In the genomic region with DNA sequence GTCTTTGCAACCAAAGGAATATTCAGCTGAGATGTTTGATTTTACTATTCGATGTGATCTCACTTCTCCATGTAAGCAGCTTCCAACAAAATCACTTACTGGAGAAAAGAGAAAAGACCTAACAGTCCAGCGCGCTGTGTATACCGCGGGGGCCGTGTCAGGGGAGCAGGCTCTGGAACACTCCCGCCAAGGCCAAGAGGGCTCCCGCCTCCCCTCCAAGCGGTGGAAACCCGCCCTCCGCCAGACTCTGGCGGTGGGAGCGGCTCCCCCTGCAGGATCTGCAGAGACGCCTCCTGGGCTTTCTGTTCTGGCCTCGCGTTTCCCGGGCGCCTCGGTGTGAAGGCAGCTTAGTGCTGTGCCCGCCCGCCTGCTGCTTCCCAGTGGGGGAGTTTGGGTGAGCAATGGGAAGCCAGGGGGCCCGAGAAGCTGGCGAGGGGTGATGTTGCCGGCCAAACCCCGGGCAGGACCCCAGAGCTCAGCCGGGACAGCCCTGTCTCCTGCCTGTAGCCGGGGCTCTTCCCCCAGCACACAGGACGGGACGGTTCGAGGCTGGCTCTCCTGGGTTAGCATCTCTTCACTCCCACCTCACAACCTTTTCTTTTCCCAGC, we compare ENCODE assay signal across 1 cellular context.
TF ChIP-seq lines count a peak whose summit lies in the region.

No MANE protein-coding gene starts in this region.

TF ChIP-seq in HepG2, 621 proteins besides CTCF, POLR2A, EP300 and RAD21 (continued from another document and continues in another):
- TF ChIP-seq, protein P1, sequence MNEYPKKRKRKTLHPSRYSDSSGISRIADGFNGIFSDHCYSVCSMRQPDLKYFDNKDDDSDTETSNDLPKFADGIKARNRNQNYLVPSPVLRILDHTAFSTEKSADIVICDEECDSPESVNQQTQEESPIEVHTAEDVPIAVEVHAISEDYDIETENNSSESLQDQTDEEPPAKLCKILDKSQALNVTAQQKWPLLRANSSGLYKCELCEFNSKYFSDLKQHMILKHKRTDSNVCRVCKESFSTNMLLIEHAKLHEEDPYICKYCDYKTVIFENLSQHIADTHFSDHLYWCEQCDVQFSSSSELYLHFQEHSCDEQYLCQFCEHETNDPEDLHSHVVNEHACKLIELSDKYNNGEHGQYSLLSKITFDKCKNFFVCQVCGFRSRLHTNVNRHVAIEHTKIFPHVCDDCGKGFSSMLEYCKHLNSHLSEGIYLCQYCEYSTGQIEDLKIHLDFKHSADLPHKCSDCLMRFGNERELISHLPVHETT (CRISPR knock-in tag; conservative IDR thresholded peaks at IDR 0.05): no peak
- no peak for TF ChIP-seq ZNF75D (CRISPR knock-in tag; IDR thresholded peaks at IDR 0.05; ENCODE audit: borderline replicate concordance)
- TF ChIP-seq MEIS2 (CRISPR knock-in tag; IDR thresholded peaks at IDR 0.05): no peak
- TF ChIP-seq, protein P2, sequence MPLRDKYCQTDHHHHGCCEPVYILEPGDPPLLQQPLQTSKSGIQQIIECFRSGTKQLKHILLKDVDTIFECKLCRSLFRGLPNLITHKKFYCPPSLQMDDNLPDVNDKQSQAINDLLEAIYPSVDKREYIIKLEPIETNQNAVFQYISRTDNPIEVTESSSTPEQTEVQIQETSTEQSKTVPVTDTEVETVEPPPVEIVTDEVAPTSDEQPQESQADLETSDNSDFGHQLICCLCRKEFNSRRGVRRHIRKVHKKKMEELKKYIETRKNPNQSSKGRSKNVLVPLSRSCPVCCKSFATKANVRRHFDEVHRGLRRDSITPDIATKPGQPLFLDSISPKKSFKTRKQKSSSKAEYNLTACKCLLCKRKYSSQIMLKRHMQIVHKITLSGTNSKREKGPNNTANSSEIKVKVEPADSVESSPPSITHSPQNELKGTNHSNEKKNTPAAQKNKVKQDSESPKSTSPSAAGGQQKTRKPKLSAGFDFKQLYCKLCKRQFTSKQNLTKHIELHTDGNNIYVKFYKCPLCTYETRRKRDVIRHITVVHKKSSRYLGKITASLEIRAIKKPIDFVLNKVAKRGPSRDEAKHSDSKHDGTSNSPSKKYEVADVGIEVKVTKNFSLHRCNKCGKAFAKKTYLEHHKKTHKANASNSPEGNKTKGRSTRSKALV (CRISPR knock-in tag; IDR thresholded peaks at IDR 0.05): 0 out of 2 replicates have a peak, but pooled peaks have one; percentile 46
- peak; percentile 44 for TF ChIP-seq YY1 (IDR thresholded peaks at IDR 0.05; ENCODE audit: insufficient read depth, insufficient replicate concordance, low read depth, low read length)
- TF ChIP-seq RORA (CRISPR knock-in tag; IDR thresholded peaks at IDR 0.05): no peak
- TF ChIP-seq SOX6 (IDR thresholded peaks at IDR 0.05): no peak
- peak; percentile 51; the same call in 1 of the 2 replicates for TF ChIP-seq SOX6 (CRISPR knock-in tag; IDR thresholded peaks at IDR 0.05)
- TF ChIP-seq GPN1 (CRISPR knock-in tag; IDR thresholded peaks at IDR 0.05; ENCODE audit: borderline replicate concordance): no peak
- no peak for TF ChIP-seq SALL2 (CRISPR knock-in tag; IDR thresholded peaks at IDR 0.05)
- TF ChIP-seq ZNF724P (CRISPR knock-in tag; IDR thresholded peaks at IDR 0.05; ENCODE audit: borderline replicate concordance): no peak
- TF ChIP-seq DNMT3B (CRISPR knock-in tag; conservative IDR thresholded peaks at IDR 0.05): no peak
- TF ChIP-seq, protein P3, sequence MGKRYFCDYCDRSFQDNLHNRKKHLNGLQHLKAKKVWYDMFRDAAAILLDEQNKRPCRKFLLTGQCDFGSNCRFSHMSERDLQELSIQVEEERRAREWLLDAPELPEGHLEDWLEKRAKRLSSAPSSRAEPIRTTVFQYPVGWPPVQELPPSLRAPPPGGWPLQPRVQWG (CRISPR knock-in tag; IDR thresholded peaks at IDR 0.05; ENCODE audit: borderline replicate concordance, low read depth): no peak
- TF ChIP-seq ZNF256 (CRISPR knock-in tag; conservative IDR thresholded peaks at IDR 0.05): no peak
- TF ChIP-seq THAP11 (CRISPR knock-in tag; IDR thresholded peaks at IDR 0.05): peak; percentile 47; the same call in 1 of the 2 replicates
- no peak for TF ChIP-seq KLF15 (CRISPR knock-in tag; IDR thresholded peaks at IDR 0.05; ENCODE audit: borderline replicate concordance)
- no peak for TF ChIP-seq SPEN (CRISPR knock-in tag; IDR thresholded peaks at IDR 0.05; ENCODE audit: low read depth)
- no peak for TF ChIP-seq ZNF841 (CRISPR knock-in tag; IDR thresholded peaks at IDR 0.05; ENCODE audit: borderline replicate concordance)
- TF ChIP-seq NKX3-1 (CRISPR knock-in tag; IDR thresholded peaks at IDR 0.05): no peak
- TF ChIP-seq, protein P4, sequence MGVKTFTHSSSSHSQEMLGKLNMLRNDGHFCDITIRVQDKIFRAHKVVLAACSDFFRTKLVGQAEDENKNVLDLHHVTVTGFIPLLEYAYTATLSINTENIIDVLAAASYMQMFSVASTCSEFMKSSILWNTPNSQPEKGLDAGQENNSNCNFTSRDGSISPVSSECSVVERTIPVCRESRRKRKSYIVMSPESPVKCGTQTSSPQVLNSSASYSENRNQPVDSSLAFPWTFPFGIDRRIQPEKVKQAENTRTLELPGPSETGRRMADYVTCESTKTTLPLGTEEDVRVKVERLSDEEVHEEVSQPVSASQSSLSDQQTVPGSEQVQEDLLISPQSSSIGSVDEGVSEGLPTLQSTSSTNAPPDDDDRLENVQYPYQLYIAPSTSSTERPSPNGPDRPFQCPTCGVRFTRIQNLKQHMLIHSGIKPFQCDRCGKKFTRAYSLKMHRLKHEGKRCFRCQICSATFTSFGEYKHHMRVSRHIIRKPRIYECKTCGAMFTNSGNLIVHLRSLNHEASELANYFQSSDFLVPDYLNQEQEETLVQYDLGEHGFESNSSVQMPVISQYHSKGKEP (CRISPR knock-in tag; IDR thresholded peaks at IDR 0.05): no peak
- TF ChIP-seq, protein P5, sequence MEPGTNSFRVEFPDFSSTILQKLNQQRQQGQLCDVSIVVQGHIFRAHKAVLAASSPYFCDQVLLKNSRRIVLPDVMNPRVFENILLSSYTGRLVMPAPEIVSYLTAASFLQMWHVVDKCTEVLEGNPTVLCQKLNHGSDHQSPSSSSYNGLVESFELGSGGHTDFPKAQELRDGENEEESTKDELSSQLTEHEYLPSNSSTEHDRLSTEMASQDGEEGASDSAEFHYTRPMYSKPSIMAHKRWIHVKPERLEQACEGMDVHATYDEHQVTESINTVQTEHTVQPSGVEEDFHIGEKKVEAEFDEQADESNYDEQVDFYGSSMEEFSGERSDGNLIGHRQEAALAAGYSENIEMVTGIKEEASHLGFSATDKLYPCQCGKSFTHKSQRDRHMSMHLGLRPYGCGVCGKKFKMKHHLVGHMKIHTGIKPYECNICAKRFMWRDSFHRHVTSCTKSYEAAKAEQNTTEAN (CRISPR knock-in tag; conservative IDR thresholded peaks at IDR 0.05): no peak
- no peak for TF ChIP-seq KDM6A (CRISPR knock-in tag; IDR thresholded peaks at IDR 0.05; ENCODE audit: low read depth)
- TF ChIP-seq, protein P6, sequence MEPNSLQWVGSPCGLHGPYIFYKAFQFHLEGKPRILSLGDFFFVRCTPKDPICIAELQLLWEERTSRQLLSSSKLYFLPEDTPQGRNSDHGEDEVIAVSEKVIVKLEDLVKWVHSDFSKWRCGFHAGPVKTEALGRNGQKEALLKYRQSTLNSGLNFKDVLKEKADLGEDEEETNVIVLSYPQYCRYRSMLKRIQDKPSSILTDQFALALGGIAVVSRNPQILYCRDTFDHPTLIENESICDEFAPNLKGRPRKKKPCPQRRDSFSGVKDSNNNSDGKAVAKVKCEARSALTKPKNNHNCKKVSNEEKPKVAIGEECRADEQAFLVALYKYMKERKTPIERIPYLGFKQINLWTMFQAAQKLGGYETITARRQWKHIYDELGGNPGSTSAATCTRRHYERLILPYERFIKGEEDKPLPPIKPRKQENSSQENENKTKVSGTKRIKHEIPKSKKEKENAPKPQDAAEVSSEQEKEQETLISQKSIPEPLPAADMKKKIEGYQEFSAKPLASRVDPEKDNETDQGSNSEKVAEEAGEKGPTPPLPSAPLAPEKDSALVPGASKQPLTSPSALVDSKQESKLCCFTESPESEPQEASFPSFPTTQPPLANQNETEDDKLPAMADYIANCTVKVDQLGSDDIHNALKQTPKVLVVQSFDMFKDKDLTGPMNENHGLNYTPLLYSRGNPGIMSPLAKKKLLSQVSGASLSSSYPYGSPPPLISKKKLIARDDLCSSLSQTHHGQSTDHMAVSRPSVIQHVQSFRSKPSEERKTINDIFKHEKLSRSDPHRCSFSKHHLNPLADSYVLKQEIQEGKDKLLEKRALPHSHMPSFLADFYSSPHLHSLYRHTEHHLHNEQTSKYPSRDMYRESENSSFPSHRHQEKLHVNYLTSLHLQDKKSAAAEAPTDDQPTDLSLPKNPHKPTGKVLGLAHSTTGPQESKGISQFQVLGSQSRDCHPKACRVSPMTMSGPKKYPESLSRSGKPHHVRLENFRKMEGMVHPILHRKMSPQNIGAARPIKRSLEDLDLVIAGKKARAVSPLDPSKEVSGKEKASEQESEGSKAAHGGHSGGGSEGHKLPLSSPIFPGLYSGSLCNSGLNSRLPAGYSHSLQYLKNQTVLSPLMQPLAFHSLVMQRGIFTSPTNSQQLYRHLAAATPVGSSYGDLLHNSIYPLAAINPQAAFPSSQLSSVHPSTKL (CRISPR knock-in tag; IDR thresholded peaks at IDR 0.05): peak; percentile 56
- no peak for TF ChIP-seq ZNF124 (CRISPR knock-in tag; IDR thresholded peaks at IDR 0.05)
- TF ChIP-seq FOXA1 (IDR thresholded peaks at IDR 0.05): no peak
- no peak for TF ChIP-seq FOXA1 (CRISPR knock-in tag; IDR thresholded peaks at IDR 0.05)
- TF ChIP-seq ZNF530 (CRISPR knock-in tag; IDR thresholded peaks at IDR 0.05; ENCODE audit: low read depth): no peak
- no peak for TF ChIP-seq EZH2 (conservative IDR thresholded peaks at IDR 0.05; ENCODE audit: low read depth, low read length)
- no peak for TF ChIP-seq SAFB2 (CRISPR knock-in tag; IDR thresholded peaks at IDR 0.05; ENCODE audit: borderline replicate concordance, low read depth)
- no peak for TF ChIP-seq ZNF558 (CRISPR knock-in tag; IDR thresholded peaks at IDR 0.05; ENCODE audit: borderline replicate concordance)
- TF ChIP-seq ZNF101 (CRISPR knock-in tag; IDR thresholded peaks at IDR 0.05; ENCODE audit: borderline replicate concordance, low read depth): no peak
- TF ChIP-seq, protein P7, sequence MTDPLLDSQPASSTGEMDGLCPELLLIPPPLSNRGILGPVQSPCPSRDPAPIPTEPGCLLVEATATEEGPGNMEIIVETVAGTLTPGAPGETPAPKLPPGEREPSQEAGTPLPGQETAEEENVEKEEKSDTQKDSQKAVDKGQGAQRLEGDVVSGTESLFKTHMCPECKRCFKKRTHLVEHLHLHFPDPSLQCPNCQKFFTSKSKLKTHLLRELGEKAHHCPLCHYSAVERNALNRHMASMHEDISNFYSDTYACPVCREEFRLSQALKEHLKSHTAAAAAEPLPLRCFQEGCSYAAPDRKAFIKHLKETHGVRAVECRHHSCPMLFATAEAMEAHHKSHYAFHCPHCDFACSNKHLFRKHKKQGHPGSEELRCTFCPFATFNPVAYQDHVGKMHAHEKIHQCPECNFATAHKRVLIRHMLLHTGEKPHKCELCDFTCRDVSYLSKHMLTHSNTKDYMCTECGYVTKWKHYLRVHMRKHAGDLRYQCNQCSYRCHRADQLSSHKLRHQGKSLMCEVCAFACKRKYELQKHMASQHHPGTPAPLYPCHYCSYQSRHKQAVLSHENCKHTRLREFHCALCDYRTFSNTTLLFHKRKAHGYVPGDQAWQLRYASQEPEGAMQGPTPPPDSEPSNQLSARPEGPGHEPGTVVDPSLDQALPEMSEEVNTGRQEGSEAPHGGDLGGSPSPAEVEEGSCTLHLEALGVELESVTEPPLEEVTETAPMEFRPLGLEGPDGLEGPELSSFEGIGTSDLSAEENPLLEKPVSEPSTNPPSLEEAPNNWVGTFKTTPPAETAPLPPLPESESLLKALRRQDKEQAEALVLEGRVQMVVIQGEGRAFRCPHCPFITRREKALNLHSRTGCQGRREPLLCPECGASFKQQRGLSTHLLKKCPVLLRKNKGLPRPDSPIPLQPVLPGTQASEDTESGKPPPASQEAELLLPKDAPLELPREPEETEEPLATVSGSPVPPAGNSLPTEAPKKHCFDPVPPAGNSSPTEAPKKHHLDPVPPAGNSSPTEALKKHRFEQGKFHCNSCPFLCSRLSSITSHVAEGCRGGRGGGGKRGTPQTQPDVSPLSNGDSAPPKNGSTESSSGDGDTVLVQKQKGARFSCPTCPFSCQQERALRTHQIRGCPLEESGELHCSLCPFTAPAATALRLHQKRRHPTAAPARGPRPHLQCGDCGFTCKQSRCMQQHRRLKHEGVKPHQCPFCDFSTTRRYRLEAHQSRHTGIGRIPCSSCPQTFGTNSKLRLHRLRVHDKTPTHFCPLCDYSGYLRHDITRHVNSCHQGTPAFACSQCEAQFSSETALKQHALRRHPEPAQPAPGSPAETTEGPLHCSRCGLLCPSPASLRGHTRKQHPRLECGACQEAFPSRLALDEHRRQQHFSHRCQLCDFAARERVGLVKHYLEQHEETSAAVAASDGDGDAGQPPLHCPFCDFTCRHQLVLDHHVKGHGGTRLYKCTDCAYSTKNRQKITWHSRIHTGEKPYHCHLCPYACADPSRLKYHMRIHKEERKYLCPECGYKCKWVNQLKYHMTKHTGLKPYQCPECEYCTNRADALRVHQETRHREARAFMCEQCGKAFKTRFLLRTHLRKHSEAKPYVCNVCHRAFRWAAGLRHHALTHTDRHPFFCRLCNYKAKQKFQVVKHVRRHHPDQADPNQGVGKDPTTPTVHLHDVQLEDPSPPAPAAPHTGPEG (CRISPR knock-in tag; IDR thresholded peaks at IDR 0.05): peak; percentile 74
- no peak for TF ChIP-seq KDM3A (CRISPR knock-in tag; IDR thresholded peaks at IDR 0.05; ENCODE audit: low read depth)
- no peak for TF ChIP-seq CHD4 (IDR thresholded peaks at IDR 0.05; ENCODE audit: borderline replicate concordance, low read length)
- TF ChIP-seq ARNT (IDR thresholded peaks at IDR 0.05): no peak
- TF ChIP-seq, protein P8, sequence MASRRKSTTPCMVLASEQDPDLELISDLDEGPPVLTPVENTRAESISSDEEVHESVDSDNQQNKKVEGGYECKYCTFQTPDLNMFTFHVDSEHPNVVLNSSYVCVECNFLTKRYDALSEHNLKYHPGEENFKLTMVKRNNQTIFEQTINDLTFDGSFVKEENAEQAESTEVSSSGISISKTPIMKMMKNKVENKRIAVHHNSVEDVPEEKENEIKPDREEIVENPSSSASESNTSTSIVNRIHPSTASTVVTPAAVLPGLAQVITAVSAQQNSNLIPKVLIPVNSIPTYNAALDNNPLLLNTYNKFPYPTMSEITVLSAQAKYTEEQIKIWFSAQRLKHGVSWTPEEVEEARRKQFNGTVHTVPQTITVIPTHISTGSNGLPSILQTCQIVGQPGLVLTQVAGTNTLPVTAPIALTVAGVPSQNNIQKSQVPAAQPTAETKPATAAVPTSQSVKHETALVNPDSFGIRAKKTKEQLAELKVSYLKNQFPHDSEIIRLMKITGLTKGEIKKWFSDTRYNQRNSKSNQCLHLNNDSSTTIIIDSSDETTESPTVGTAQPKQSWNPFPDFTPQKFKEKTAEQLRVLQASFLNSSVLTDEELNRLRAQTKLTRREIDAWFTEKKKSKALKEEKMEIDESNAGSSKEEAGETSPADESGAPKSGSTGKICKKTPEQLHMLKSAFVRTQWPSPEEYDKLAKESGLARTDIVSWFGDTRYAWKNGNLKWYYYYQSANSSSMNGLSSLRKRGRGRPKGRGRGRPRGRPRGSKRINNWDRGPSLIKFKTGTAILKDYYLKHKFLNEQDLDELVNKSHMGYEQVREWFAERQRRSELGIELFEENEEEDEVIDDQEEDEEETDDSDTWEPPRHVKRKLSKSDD (CRISPR knock-in tag; IDR thresholded peaks at IDR 0.05; ENCODE audit: low read depth): no peak
- no peak for TF ChIP-seq PHB2 (IDR thresholded peaks at IDR 0.05; ENCODE audit: partially characterized antibody)
